Comparison of ENCODE assay signal across 8 cellular contexts in genomic region chr20:50312682-50313187, GRCh38.
DNase-seq lines count a peak whose midpoint lies in the region; ATAC-seq, FAIRE-seq and TF ChIP-seq lines count a peak whose summit lies in the region.

No MANE protein-coding gene starts in this region.

- H3K4me1 ChIP-seq in foreskin keratinocyte = peaks cover 5% of the 10 kb centered on the region

- FAIRE-seq in frontal cortex (lab: Jason Lieb, UNC) = no peak

- no peak overlapping the region for H3K27ac ChIP-seq in foreskin keratinocyte

- H3K4me3 Mint-ChIP-seq in chondrocyte (ENCODE audit: unreplicated experiment) = peak overlapping the region; percentile 16
- no peak overlapping the region for H3K4me3 Mint-ChIP-seq in stimulated activated memory B cell treated with anti-CD40 and anti-IgM and Interleukin-4, amounts not matched to agents 10 μg/mL and 1 μg/mL and 100 μg/mL, for 72 hours

- peak overlapping the region; percentile 93 for H3K27ac Mint-ChIP-seq in chondrocyte (ENCODE audit: unreplicated experiment)
- no peak overlapping the region for H3K27ac Mint-ChIP-seq in stimulated activated memory B cell treated with anti-CD40 and anti-IgM and Interleukin-4, amounts not matched to agents 10 μg/mL and 1 μg/mL and 100 μg/mL, for 72 hours

- H3K27me3 ChIP-seq in foreskin keratinocyte = peaks cover 9% of the 10 kb centered on the region

- H3K4me1 Mint-ChIP-seq in chondrocyte (ENCODE audit: low read depth) = peaks cover 72% of the 10 kb centered on the region
- no peaks in the 10 kb centered on the region for H3K4me1 Mint-ChIP-seq in stimulated activated memory B cell treated with anti-CD40 and anti-IgM and Interleukin-4, amounts not matched to agents 10 μg/mL and 1 μg/mL and 100 μg/mL, for 72 hours

- peak; percentile 67 for DNase-seq in HS-27A (ENCODE audit: low read depth)
- no peak for DNase-seq in chondrocyte (ENCODE audit: low spot score)
- peak; percentile 53 for DNase-seq in left kidney (ENCODE audit: low read depth, low spot score)
- peak; percentile 69 for DNase-seq in stromal cell of bone marrow (ENCODE audit: low read depth)
- DNase-seq in foreskin keratinocyte = no peak
- no peak for DNase-seq in frontal cortex (ENCODE audit: low spot score in 2 of 2)
- DNase-seq in C1 segment of cervical spinal cord (lab: John Stamatoyannopoulos, UW) = no peak

- TF ChIP-seq CTCF in chondrocyte (IDR thresholded peaks at IDR 0.05) = no peak
- no peak for TF ChIP-seq CTCF in foreskin keratinocyte (conservative IDR thresholded peaks at IDR 0.05)

- H3K9me3 Mint-ChIP-seq in chondrocyte (ENCODE audit: low read depth) = peaks cover 7% of the 10 kb centered on the region
- peaks cover 3% of the 10 kb centered on the region for H3K9me3 Mint-ChIP-seq in stimulated activated memory B cell treated with anti-CD40 and anti-IgM and Interleukin-4, amounts not matched to agents 10 μg/mL and 1 μg/mL and 100 μg/mL, for 72 hours

- H3K36me3 Mint-ChIP-seq in chondrocyte (ENCODE audit: low read depth) = no peaks in the 10 kb centered on the region
- no peaks in the 10 kb centered on the region for H3K36me3 Mint-ChIP-seq in stimulated activated memory B cell treated with anti-CD40 and anti-IgM and Interleukin-4, amounts not matched to agents 10 μg/mL and 1 μg/mL and 100 μg/mL, for 72 hours

- no peaks in the 10 kb centered on the region for H3K27me3 Mint-ChIP-seq in chondrocyte (ENCODE audit: low read depth)
- peaks cover 61% of the 10 kb centered on the region for H3K27me3 Mint-ChIP-seq in stimulated activated memory B cell treated with anti-CD40 and anti-IgM and Interleukin-4, amounts not matched to agents 10 μg/mL and 1 μg/mL and 100 μg/mL, for 72 hours

- no peak for ATAC-seq in foreskin keratinocyte
- no peak for ATAC-seq in stimulated activated memory B cell treated with anti-CD40 and anti-IgM and Interleukin-4, amounts not matched to agents 10 μg/mL and 1 μg/mL and 100 μg/mL, for 72 hours

Comparison
In these comparisons a context has a peak if more than half of its experiments do, and no peak if none do; other contexts are left out.
1. DNase-seq: peak in HS-27A (single experiment), left kidney (single experiment) and stromal cell of bone marrow (single experiment); none in chondrocyte (single experiment), foreskin keratinocyte (0 of 2), frontal cortex (0 of 2) and C1 segment of cervical spinal cord (0 of 14).